Comparison of ENCODE assay signal across 7 cellular contexts in genomic region chr2:143471550-143471949, GRCh38.
"Had no signal": no experiment of that assay in that cellular context is flagged by ENCODE, and none has a peak within 500 bp of the region (broad histone marks: within the 10 kb centered on the region; RNA-seq: fewer than 3 reads in every experiment).

No MANE protein-coding gene starts in this region.

- H2AFZ ChIP-seq: GM23338 had no signal

- H3K36me3 ChIP-seq: HAP-1 had no signal

- H3K9me3 ChIP-seq: HAP-1 had no signal

- H3K4me3 ChIP-seq: GM23338, HAP-1 had no signal

- H3K27me3 Mint-ChIP-seq: IgD-negative memory B cell had no signal

- FAIRE-seq: H1 had no signal

- H3K9me3 Mint-ChIP-seq: GM23338, IgD-negative memory B cell had no signal

- H3K4me3 Mint-ChIP-seq: GM23338, IgD-negative memory B cell had no signal

- H3K27ac Mint-ChIP-seq: GM23338 had no signal

- DNase-seq: H7, KG1 had no signal

- H3K4me2 ChIP-seq: GM23338 had no signal

- ATAC-seq: GM23338, HCT116 had no signal
